ENCODE assay signal across 8 cellular contexts in the genomic region with DNA sequence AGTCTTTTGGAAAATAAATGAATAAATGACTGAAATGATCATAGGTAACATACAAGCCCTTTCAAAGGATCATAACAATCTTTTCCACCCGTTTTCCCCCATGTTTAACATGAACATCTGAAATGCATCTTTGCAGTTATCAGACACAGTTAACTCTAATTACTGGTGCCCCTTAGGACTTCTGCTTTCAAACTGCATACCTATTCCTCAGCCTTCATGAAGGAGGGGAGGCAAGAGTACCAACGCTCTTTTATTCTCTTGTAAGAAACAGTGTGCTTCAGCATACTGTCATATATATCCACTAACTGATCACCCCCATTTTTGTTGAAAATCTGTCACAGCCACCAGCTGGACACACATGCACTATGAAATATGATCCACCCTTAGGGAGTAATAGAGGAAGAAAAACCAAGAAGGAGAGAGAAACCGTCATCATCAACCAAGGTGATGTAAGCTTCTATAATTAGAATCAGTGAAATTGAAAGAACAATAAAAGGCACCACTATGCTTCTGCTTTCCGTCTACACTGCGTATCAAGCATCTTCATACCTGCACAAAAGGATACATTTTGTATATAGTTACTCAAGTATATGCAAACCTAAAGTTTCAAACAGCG.
DNase-seq lines count a peak whose midpoint lies in the region; ATAC-seq and TF ChIP-seq lines count a peak whose summit lies in the region.

No MANE protein-coding gene starts in this region.

- no peaks in the 10 kb centered on the region for H4K20me1 ChIP-seq in GM23248 (ENCODE audit: insufficient read depth)

- no peak overlapping the region for H3K4me2 ChIP-seq in GM23248 (ENCODE audit: unreplicated experiment)

- DNase-seq in GM23248: peak; percentile 18
- peak; percentile 27 for DNase-seq in M059J (ENCODE audit: low read depth)
- DNase-seq in naive thymus-derived CD8-positive, alpha-beta T cell: peak in 2 of 10 donors; percentile 44 to 55
- no peak for DNase-seq in WTC11 (ENCODE audit: low spot score)
- DNase-seq in AG08395 (ENCODE audit: low spot score): no peak
- DNase-seq in NCI-H82 (lab: John Stamatoyannopoulos, UW): no peak

- H3K27ac ChIP-seq in GM23248: no peak overlapping the region

- no peaks in the 10 kb centered on the region for H3K36me3 ChIP-seq in GM23248 (ENCODE audit: low read depth)

- peaks cover 50% of the 10 kb centered on the region for H3K36me3 Mint-ChIP-seq in activated T-helper 17 cell treated with anti-CD3 and anti-CD28 coated beads, Interleukin-2, amount 50 U/mL, for 72 hours (ENCODE audit: low read depth)
- H3K36me3 Mint-ChIP-seq in naive thymus-derived CD8-positive, alpha-beta T cell: peaks cover 0 to 34% (median 3%) of the 10 kb centered on the region in 3 donors
- H3K36me3 Mint-ChIP-seq in WTC11: no peaks in the 10 kb centered on the region

- POLR2A ChIA-PET in naive thymus-derived CD8-positive, alpha-beta T cell (lab: Charles Lee): interaction anchor here (0.6 to 1.5 kb wide), 4 partner anchors 8 to 16 kb away, joined by 3 to 4 read pairs (median 4); no protein-coding TSS in a partner anchor
- POLR2A ChIA-PET in WTC11 (lab: Charles Lee): no interaction called here

- no peak for TF ChIP-seq CTCF in WTC11 (IDR thresholded peaks at IDR 0.05)

- no peaks in the 10 kb centered on the region for H3K9me2 ChIP-seq in GM23248 (ENCODE audit: insufficient read depth)

- peak overlapping the region; percentile 47 for H3K27ac Mint-ChIP-seq in activated T-helper 17 cell treated with anti-CD3 and anti-CD28 coated beads, Interleukin-2, amount 50 U/mL, for 72 hours
- peak overlapping the region; percentile 26 to 93 (median 84) for H3K27ac Mint-ChIP-seq in naive thymus-derived CD8-positive, alpha-beta T cell
- no peak overlapping the region for H3K27ac Mint-ChIP-seq in WTC11

- peaks cover 63% of the 10 kb centered on the region for H3K4me1 Mint-ChIP-seq in activated T-helper 17 cell treated with anti-CD3 and anti-CD28 coated beads, Interleukin-2, amount 50 U/mL, for 72 hours
- peaks cover 40 to 93% (median 81%) of the 10 kb centered on the region in 4 donors for H3K4me1 Mint-ChIP-seq in naive thymus-derived CD8-positive, alpha-beta T cell
- H3K4me1 Mint-ChIP-seq in WTC11: peaks cover 7% of the 10 kb centered on the region; the same call in 1 of the 2 replicates

- no peak overlapping the region for H3K4me3 ChIP-seq in GM23248

- CTCF ChIA-PET in WTC11 (lab: Charles Lee): no interaction called here

- peaks cover 20% of the 10 kb centered on the region; the same call in 1 of the 2 replicates for H3F3A ChIP-seq in GM23248 (ENCODE audit: insufficient read depth)

- H3K79me2 ChIP-seq in GM23248 (ENCODE audit: insufficient read depth): peaks cover 19% of the 10 kb centered on the region; the same call in 1 of the 2 replicates

- 72 to 73% methylated on average over 6 of the region's 6 CpGs for WGBS in GM23248 (ENCODE audit: low coverage in 1 of 2, low lambda C conversion rate in 2 of 2, missing lambda C conversion rate in 2 of 2), 2 experiments

- peak overlapping the region; percentile 56 for H3K4me3 Mint-ChIP-seq in activated T-helper 17 cell treated with anti-CD3 and anti-CD28 coated beads, Interleukin-2, amount 50 U/mL, for 72 hours
- peak overlapping the region; percentile 26 to 77 (median 72) for H3K4me3 Mint-ChIP-seq in naive thymus-derived CD8-positive, alpha-beta T cell
- H3K4me3 Mint-ChIP-seq in WTC11: no peak overlapping the region

- H2AFZ ChIP-seq in GM23248: no peak overlapping the region

- no peak overlapping the region for H3K9ac ChIP-seq in GM23248

- ATAC-seq in GM18520 (IDR thresholded peaks at IDR 0.05; ENCODE audit: unreplicated experiment) (peak; percentile 92), WTC11 (no peak)
- peak; percentile 57 for ATAC-seq in activated T-helper 17 cell treated with anti-CD3 and anti-CD28 coated beads, Interleukin-2, amount 50 U/mL, for 72 hours (replicated peaks)
- ATAC-seq in naive thymus-derived CD8-positive, alpha-beta T cell: peak; percentile 46 to 57

- in situ Hi-C loops in GM23248 (cut with MboI): no loop called here

- peaks cover 22% of the 10 kb centered on the region for H3K4me1 ChIP-seq in GM23248 (ENCODE audit: insufficient read depth)

- no peaks in the 10 kb centered on the region for H3K27me3 Mint-ChIP-seq in activated T-helper 17 cell treated with anti-CD3 and anti-CD28 coated beads, Interleukin-2, amount 50 U/mL, for 72 hours
- no peaks in the 10 kb centered on the region for H3K27me3 Mint-ChIP-seq in naive thymus-derived CD8-positive, alpha-beta T cell
- no peaks in the 10 kb centered on the region for H3K27me3 Mint-ChIP-seq in WTC11 (ENCODE audit: low read depth)

- H3K9me3 Mint-ChIP-seq in activated T-helper 17 cell treated with anti-CD3 and anti-CD28 coated beads, Interleukin-2, amount 50 U/mL, for 72 hours: no peaks in the 10 kb centered on the region
- H3K9me3 Mint-ChIP-seq in naive thymus-derived CD8-positive, alpha-beta T cell: no peaks in the 10 kb centered on the region
- H3K9me3 Mint-ChIP-seq in WTC11: no peaks in the 10 kb centered on the region

- no peaks in the 10 kb centered on the region for H3K27me3 ChIP-seq in GM23248 (replicated peaks; ENCODE audit: insufficient read depth)

- H3K9me3 ChIP-seq in GM23248 (ENCODE audit: low read depth): no peaks in the 10 kb centered on the region

TF ChIP-seq in WTC11, 78 proteins besides CTCF, POLR2A, EP300 and RAD21 (continues in another document):
- TF ChIP-seq, protein P1, sequence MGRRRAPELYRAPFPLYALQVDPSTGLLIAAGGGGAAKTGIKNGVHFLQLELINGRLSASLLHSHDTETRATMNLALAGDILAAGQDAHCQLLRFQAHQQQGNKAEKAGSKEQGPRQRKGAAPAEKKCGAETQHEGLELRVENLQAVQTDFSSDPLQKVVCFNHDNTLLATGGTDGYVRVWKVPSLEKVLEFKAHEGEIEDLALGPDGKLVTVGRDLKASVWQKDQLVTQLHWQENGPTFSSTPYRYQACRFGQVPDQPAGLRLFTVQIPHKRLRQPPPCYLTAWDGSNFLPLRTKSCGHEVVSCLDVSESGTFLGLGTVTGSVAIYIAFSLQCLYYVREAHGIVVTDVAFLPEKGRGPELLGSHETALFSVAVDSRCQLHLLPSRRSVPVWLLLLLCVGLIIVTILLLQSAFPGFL (CRISPR knock-in tag; IDR thresholded peaks at IDR 0.05; ENCODE audit: borderline replicate concordance): no peak
- TF ChIP-seq HMGA2 (CRISPR knock-in tag; IDR thresholded peaks at IDR 0.05) (no peak), AFF4 (CRISPR knock-in tag; IDR thresholded peaks at IDR 0.05; ENCODE audit: borderline replicate concordance) (no peak), TCF7 (CRISPR knock-in tag; IDR thresholded peaks at IDR 0.05; ENCODE audit: low read depth) (no peak), IRF2 (CRISPR knock-in tag; IDR thresholded peaks at IDR 0.05; ENCODE audit: borderline replicate concordance, low read depth) (no peak), NR3C1 (CRISPR knock-in tag; conservative IDR thresholded peaks at IDR 0.05; ENCODE audit: low read depth) (no peak), ZBTB43 (CRISPR knock-in tag; IDR thresholded peaks at IDR 0.05) (no peak)
- TF ChIP-seq, protein P2, sequence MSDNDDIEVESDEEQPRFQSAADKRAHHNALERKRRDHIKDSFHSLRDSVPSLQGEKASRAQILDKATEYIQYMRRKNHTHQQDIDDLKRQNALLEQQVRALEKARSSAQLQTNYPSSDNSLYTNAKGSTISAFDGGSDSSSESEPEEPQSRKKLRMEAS (CRISPR knock-in tag; IDR thresholded peaks at IDR 0.05): no peak
- TF ChIP-seq, protein P3, sequence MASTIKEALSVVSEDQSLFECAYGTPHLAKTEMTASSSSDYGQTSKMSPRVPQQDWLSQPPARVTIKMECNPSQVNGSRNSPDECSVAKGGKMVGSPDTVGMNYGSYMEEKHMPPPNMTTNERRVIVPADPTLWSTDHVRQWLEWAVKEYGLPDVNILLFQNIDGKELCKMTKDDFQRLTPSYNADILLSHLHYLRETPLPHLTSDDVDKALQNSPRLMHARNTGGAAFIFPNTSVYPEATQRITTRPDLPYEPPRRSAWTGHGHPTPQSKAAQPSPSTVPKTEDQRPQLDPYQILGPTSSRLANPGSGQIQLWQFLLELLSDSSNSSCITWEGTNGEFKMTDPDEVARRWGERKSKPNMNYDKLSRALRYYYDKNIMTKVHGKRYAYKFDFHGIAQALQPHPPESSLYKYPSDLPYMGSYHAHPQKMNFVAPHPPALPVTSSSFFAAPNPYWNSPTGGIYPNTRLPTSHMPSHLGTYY (CRISPR knock-in tag; IDR thresholded peaks at IDR 0.05): no peak

Comparison
In these comparisons a context has a peak if more than half of its experiments do, and no peak if none do; other contexts are left out.
1. DNase-seq: peak in GM23248 (single experiment) and M059J (single experiment); none in WTC11 (single experiment), AG08395 (single experiment) and NCI-H82 (single experiment).